ENCODE assay signal across 9 cellular contexts in the genomic region with DNA sequence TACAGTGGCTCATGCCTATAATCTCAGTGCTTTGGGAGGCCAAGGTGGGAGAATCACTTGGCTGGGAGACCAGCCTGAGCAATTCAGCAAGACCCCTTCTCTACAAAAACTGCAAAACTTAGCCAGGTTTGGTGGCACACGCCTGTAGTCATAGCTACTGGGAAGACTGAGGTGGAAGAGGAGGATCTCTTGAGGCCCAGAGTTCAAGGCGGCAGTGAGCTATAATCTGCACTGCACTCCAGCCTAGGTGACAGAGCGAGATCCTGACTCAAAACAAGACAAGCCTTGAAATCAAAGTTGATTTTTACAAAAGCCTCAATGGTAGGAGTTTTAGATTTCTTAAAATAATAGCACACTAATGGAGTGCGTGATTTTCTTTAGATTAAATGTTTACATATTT. TPM values are rescaled to one million over a fixed set of nuclear protein-coding genes. Genes with fewer than 3 reads are reported as not detected.
DNase-seq lines count a peak whose midpoint lies in the region; ATAC-seq and TF ChIP-seq lines count a peak whose summit lies in the region.
"Had no signal": no experiment of that assay in that cellular context is flagged by ENCODE, and none has a peak within 500 bp of the region (broad histone marks: within the 10 kb centered on the region; RNA-seq: fewer than 3 reads in every experiment).

No MANE protein-coding gene starts in this region.

- 0 out of 2 replicates have a peak, but pooled peaks cover 5% of the 10 kb centered on the region for H3K36me3 ChIP-seq in OCI-LY1 (ENCODE audit: insufficient read depth, low read length)
- no peaks in the 10 kb centered on the region for H3K36me3 ChIP-seq in gastrocnemius medialis
- H3K36me3 ChIP-seq: right atrium auricular region had no signal

- peaks cover 75% of the 10 kb centered on the region for H3K79me2 ChIP-seq in OCI-LY1 (ENCODE audit: insufficient read depth, low read length)

- H3K27me3 Mint-ChIP-seq in activated naive CD8-positive, alpha-beta T cell treated with anti-CD3 and anti-CD28 coated beads, Interleukin-2, amount 10 ng/mL, durations not matched to agents 7 days and 5 days: no peaks in the 10 kb centered on the region

- peaks cover 54% of the 10 kb centered on the region for H3K4me1 Mint-ChIP-seq in activated naive CD8-positive, alpha-beta T cell treated with anti-CD3 and anti-CD28 coated beads, Interleukin-2, amount 10 ng/mL, durations not matched to agents 7 days and 5 days

- in situ Hi-C loops in gastrocnemius medialis (cut with MboI; ENCODE audit: low sequenced_read_pairs in 4 of 4): no loop called here

- no peaks in the 10 kb centered on the region for H4K20me1 ChIP-seq in OCI-LY1 (ENCODE audit: insufficient read depth, low read length)

- no peak for TF ChIP-seq CTCF in OCI-LY1 (IDR thresholded peaks at IDR 0.05; ENCODE audit: low read length)
- TF ChIP-seq CTCF in gastrocnemius medialis (IDR thresholded peaks at IDR 0.05 in 4 of 5, conservative IDR thresholded peaks at IDR 0.05 in 1 of 5): no peak

- POLR2A ChIA-PET in activated naive CD8-positive, alpha-beta T cell treated with anti-CD3 and anti-CD28 coated beads, Interleukin-2, amount 10 ng/mL, durations not matched to agents 7 days and 5 days (lab: Charles Lee): interaction anchor here (2.4 to 5.6 kb wide), 2 partner anchors 10 to 14 kb away, joined by 8 to 33 read pairs; a partner anchor contains a TSS

- H3K4me3 ChIP-seq in OCI-LY1 (ENCODE audit: low read depth, low read length, poor library complexity, severe bottlenecking) (no peak overlapping the region), gastrocnemius medialis (no peak overlapping the region)
- H3K4me3 ChIP-seq: right atrium auricular region had no signal

- intact Hi-C loops in gastrocnemius medialis (cut with DNase I; ENCODE audit: low total_unique reads): loop anchor here (5.0 kb wide), 1 partner anchor 57 kb away; no protein-coding TSS in a partner anchor

- TF ChIP-seq POLR2A in gastrocnemius medialis (IDR thresholded peaks at IDR 0.05): no peak

- no peaks in the 10 kb centered on the region for H3K9me2 ChIP-seq in OCI-LY1 (ENCODE audit: low read depth, low read length)

- H2AFZ ChIP-seq in OCI-LY1 (ENCODE audit: low read length): no peak overlapping the region

- H3F3A ChIP-seq in OCI-LY1 (ENCODE audit: insufficient read depth, low read length): no peaks in the 10 kb centered on the region

- peaks cover 47% of the 10 kb centered on the region for H3K4me1 ChIP-seq in OCI-LY1 (ENCODE audit: insufficient read depth, low read length, severe bottlenecking)
- H3K4me1 ChIP-seq in gastrocnemius medialis: peaks cover 63 to 70% of the 10 kb centered on the region in 2 donors

- DNase-seq in activated naive CD8-positive, alpha-beta T cell treated with anti-CD3 and anti-CD28 coated beads, Interleukin-2, amount 10 ng/mL, durations not matched to agents 7 days and 5 days: no peak
- DNase-seq in gastrocnemius medialis (no peak), ecto neural progenitor cell (ENCODE audit: low spot score) (no peak)
- DNase-seq: activated effector memory CD4-positive, alpha-beta T cell treated with anti-CD3 and anti-CD28 coated beads, Interleukin-2, amount 50 U/mL, for 16 hours had no signal

- ATAC-seq in GM21529 (IDR thresholded peaks at IDR 0.05; ENCODE audit: unreplicated experiment) (peak; percentile 35), gastrocnemius medialis (no peak), HG03565 (IDR thresholded peaks at IDR 0.05; ENCODE audit: unreplicated experiment) (no peak), HG02588 (IDR thresholded peaks at IDR 0.05; ENCODE audit: unreplicated experiment) (no peak)
- peak; percentile 34 for ATAC-seq in activated naive CD8-positive, alpha-beta T cell treated with anti-CD3 and anti-CD28 coated beads, Interleukin-2, amount 10 ng/mL, durations not matched to agents 7 days and 5 days (ENCODE audit: low read depth)

- H3K4me3 Mint-ChIP-seq in activated naive CD8-positive, alpha-beta T cell treated with anti-CD3 and anti-CD28 coated beads, Interleukin-2, amount 10 ng/mL, durations not matched to agents 7 days and 5 days: peak overlapping the region; percentile 80

- H3K9me3 ChIP-seq in OCI-LY1 (ENCODE audit: low read length) (no peaks in the 10 kb centered on the region), gastrocnemius medialis (no peaks in the 10 kb centered on the region)
- H3K9me3 ChIP-seq: right atrium auricular region had no signal

- H3K27ac ChIP-seq in OCI-LY1 (ENCODE audit: low read depth, low read length, poor library complexity, severe bottlenecking) (peak overlapping the region; percentile 54), gastrocnemius medialis (peak overlapping the region; percentile 55 to 77 (median 72))
- H3K27ac ChIP-seq: right atrium auricular region had no signal

- H3K27me3 ChIP-seq in OCI-LY1 (ENCODE audit: insufficient read depth, low read length) (no peaks in the 10 kb centered on the region), gastrocnemius medialis (no peaks in the 10 kb centered on the region)
- H3K27me3 ChIP-seq: right atrium auricular region had no signal

- H3K9ac ChIP-seq in OCI-LY1 (ENCODE audit: low read length): peak overlapping the region; percentile 32; the same call in 1 of the 2 replicates

- no peaks in the 10 kb centered on the region for H3K9me3 Mint-ChIP-seq in activated naive CD8-positive, alpha-beta T cell treated with anti-CD3 and anti-CD28 coated beads, Interleukin-2, amount 10 ng/mL, durations not matched to agents 7 days and 5 days

- peak overlapping the region; percentile 47 for H3K4me2 ChIP-seq in OCI-LY1 (ENCODE audit: low read length)

- H3K27ac Mint-ChIP-seq in activated naive CD8-positive, alpha-beta T cell treated with anti-CD3 and anti-CD28 coated beads, Interleukin-2, amount 10 ng/mL, durations not matched to agents 7 days and 5 days: peak overlapping the region; percentile 89

- H3K36me3 Mint-ChIP-seq in activated naive CD8-positive, alpha-beta T cell treated with anti-CD3 and anti-CD28 coated beads, Interleukin-2, amount 10 ng/mL, durations not matched to agents 7 days and 5 days: peaks cover 13% of the 10 kb centered on the region

RNA-seq across cellular contexts. Expression of a gene that starts 14.6 kb away (rescaled TPM):
- 100 to 1,000 TPM; 200 to 217 TPM for total RNA-seq in activated naive CD8-positive, alpha-beta T cell treated with anti-CD3 and anti-CD28 coated beads, Interleukin-2, amount 10 ng/mL, durations not matched to agents 7 days and 5 days
- total RNA-seq in gastrocnemius medialis: 100 to 1,000 TPM in 3 of 4 donors, 10 to 100 TPM in 1; 98.5 to 199 (median 131) TPM

Comparison
In these comparisons a context has a peak if more than half of its experiments do, and no peak if none do; other contexts are left out.
1. ATAC-seq: peak in GM21529 (single experiment) and activated naive CD8-positive, alpha-beta T cell treated with anti-CD3 and anti-CD28 coated beads, Interleukin-2, amount 10 ng/mL, durations not matched to agents 7 days and 5 days (single experiment); none in gastrocnemius medialis (0 of 2), HG03565 (single experiment) and HG02588 (single experiment).